In the genomic region with DNA sequence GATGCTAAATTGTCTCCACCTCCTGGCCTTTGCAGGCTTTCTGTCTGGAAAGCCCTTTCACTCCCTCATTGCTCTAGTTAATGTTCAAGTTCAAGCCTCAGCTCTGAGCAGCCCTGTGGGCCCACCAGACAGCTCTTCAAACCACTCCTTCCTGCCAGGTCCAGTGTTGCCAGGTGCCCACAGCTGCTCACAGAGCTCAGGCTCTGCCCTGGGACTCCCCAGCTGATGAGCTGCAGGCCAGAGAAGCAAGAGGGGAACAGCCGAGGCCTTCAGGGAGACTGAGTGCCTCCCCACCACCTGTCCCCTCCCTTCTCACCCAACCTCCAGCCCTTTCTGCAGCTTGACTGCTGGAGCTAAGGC, we compare ENCODE assay signal across 9 cellular contexts. TPM values are rescaled to one million over a fixed set of nuclear protein-coding genes. Genes with fewer than 3 reads are reported as not detected.
DNase-seq lines count a peak whose midpoint lies in the region; ATAC-seq, FAIRE-seq and TF ChIP-seq lines count a peak whose summit lies in the region.
"Had no signal": no experiment of that assay in that cellular context is flagged by ENCODE, and none has a peak within 500 bp of the region (broad histone marks: within the 10 kb centered on the region; RNA-seq: fewer than 3 reads in every experiment).

No MANE protein-coding gene starts in this region.

- intact Hi-C loops in HepG2 (cut with micrococcal nuclease; ENCODE audit: unreplicated experiment) (loop anchor here (5.0 kb wide), 3 partner anchors 80 to 180 kb away; no protein-coding TSS in a partner anchor), right lobe of liver (cut with DNase I) (no loop called here)

- H3K9me3 ChIP-seq in HepG2 (ENCODE audit: low read length) (no peaks in the 10 kb centered on the region), right lobe of liver (no peaks in the 10 kb centered on the region), RWPE2 (ENCODE audit: severe bottlenecking) (no peaks in the 10 kb centered on the region)

- TF ChIP-seq RAD21 in HepG2 (CRISPR knock-in tag; IDR thresholded peaks at IDR 0.05), result no peak

- FAIRE-seq in HepG2 (lab: Jason Lieb, UNC), result no peak
- FAIRE-seq: kidney had no signal

- H3K27ac Mint-ChIP-seq in glutamatergic neuron (ENCODE audit: unreplicated experiment), result peak overlapping the region; percentile 91

- no peak overlapping the region for H2AFZ ChIP-seq in HepG2 (ENCODE audit: low read length)

- in situ Hi-C loops in HepG2 (cut with HindIII; ENCODE audit: extremely low pct_ligation_motif_present, low pct_unique_long_range_greater_than_20kb), result loop anchor here (5.0 kb wide), 1 partner anchor 95 kb away; no protein-coding TSS in a partner anchor

- ATAC-seq in HepG2 (no peak), right lobe of liver (no peak), RWPE2 (ENCODE audit: low read depth) (peak; percentile 0; the same call in 2 of the 3 replicates), HG03521 (IDR thresholded peaks at IDR 0.05; ENCODE audit: unreplicated experiment) (no peak)

- no peaks in the 10 kb centered on the region for H4K20me1 ChIP-seq in HepG2 (ENCODE audit: insufficient read depth, low read length)

- H3K4me3 ChIP-seq in HepG2 (replicated peaks in 1 of 3; ENCODE audit: insufficient read depth in 1 of 3, low read depth in 2 of 3, low read length in 3 of 3) (peak overlapping the region in 1 of 3 experiments; percentile 89; a peak in 1 of 6 replicates), right lobe of liver (no peak overlapping the region), RWPE2 (ENCODE audit: severe bottlenecking) (no peak overlapping the region)

- 88% methylated on average over 1 of the region's 1 CpG for WGBS in HepG2 (ENCODE audit: low lambda C conversion rate)
- WGBS in right lobe of liver (ENCODE audit: insufficient coverage, low coverage, low lambda C conversion rate, missing lambda C conversion rate), result no CpG with 5 or more reads among the region's 1 CpG

- TF ChIP-seq EP300 in HepG2 (IDR thresholded peaks at IDR 0.05; ENCODE audit: low read depth in 2 of 2, low read length in 2 of 2), result no peak
- no peak for TF ChIP-seq EP300 in HepG2 (CRISPR knock-in tag; IDR thresholded peaks at IDR 0.05; ENCODE audit: borderline replicate concordance)

- peak overlapping the region; percentile 93 for H3K4me3 Mint-ChIP-seq in glutamatergic neuron (ENCODE audit: unreplicated experiment)

- H3K27me3 Mint-ChIP-seq in glutamatergic neuron (ENCODE audit: unreplicated experiment), result peaks cover 16% of the 10 kb centered on the region

- TF ChIP-seq POLR2A in HepG2 (IDR thresholded peaks at IDR 0.05; ENCODE audit: insufficient read depth in 1 of 2, low read depth in 2 of 2, low read length in 2 of 2) (no peak), right lobe of liver (IDR thresholded peaks at IDR 0.05) (no peak)

- peaks cover 52% of the 10 kb centered on the region for H3K4me1 ChIP-seq in HepG2 (ENCODE audit: insufficient read depth, low read length)
- H3K4me1 ChIP-seq in right lobe of liver, result peaks cover 0 to 14% (median 3%) of the 10 kb centered on the region in 4 donors
- H3K4me1 ChIP-seq in RWPE2 (ENCODE audit: insufficient read depth, poor library complexity, severe bottlenecking), result peaks cover 22% of the 10 kb centered on the region

- TF ChIP-seq CTCF in HepG2 (CRISPR knock-in tag; IDR thresholded peaks at IDR 0.05), result no peak
- TF ChIP-seq CTCF in right lobe of liver (IDR thresholded peaks at IDR 0.05), result no peak
- TF ChIP-seq CTCF in RWPE2 (IDR thresholded peaks at IDR 0.05; ENCODE audit: poor library complexity, severe bottlenecking), result no peak
- TF ChIP-seq CTCF in glutamatergic neuron (IDR thresholded peaks at IDR 0.05; ENCODE audit: partially characterized antibody, unreplicated experiment), result no peak

- peaks cover 7% of the 10 kb centered on the region for H3K79me2 ChIP-seq in HepG2 (ENCODE audit: insufficient read depth, low read length)

- peaks cover 8% of the 10 kb centered on the region for H3K36me3 Mint-ChIP-seq in glutamatergic neuron (ENCODE audit: unreplicated experiment)

- peaks cover 18% of the 10 kb centered on the region for H3K9me3 Mint-ChIP-seq in glutamatergic neuron (ENCODE audit: unreplicated experiment)

- no peaks in the 10 kb centered on the region for H3K27me3 ChIP-seq in HepG2 (ENCODE audit: control insufficient read depth in 1 of 2, insufficient read depth in 2 of 2, low read length in 2 of 2)
- H3K27me3 ChIP-seq in right lobe of liver, result no peaks in the 10 kb centered on the region
- no peaks in the 10 kb centered on the region for H3K27me3 ChIP-seq in RWPE2 (ENCODE audit: insufficient read depth, poor library complexity, severe bottlenecking)

- H3K4me1 Mint-ChIP-seq in glutamatergic neuron (ENCODE audit: low read depth, unreplicated experiment), result peaks cover 39% of the 10 kb centered on the region

- peaks cover 3% of the 10 kb centered on the region in 2 experiments; a peak in 3 of 5 replicates for H3K36me3 ChIP-seq in HepG2 (replicated peaks in 1 of 2; ENCODE audit: control insufficient read depth in 1 of 2, insufficient read depth in 2 of 2, low read length in 2 of 2)
- peaks cover 0 to 12% (median 0%) of the 10 kb centered on the region in 4 donors for H3K36me3 ChIP-seq in right lobe of liver
- H3K36me3 ChIP-seq in RWPE2 (ENCODE audit: low read depth), result 0 out of 2 replicates have a peak, but pooled peaks cover 5% of the 10 kb centered on the region

- no peak overlapping the region for H3K27ac ChIP-seq in HepG2 (ENCODE audit: extremely low read length, insufficient read depth, low read length)
- no peak overlapping the region for H3K27ac ChIP-seq in right lobe of liver
- peak overlapping the region; percentile 80 for H3K27ac ChIP-seq in RWPE2 (ENCODE audit: poor library complexity, severe bottlenecking)

- BruUV-seq in HepG2 (replicated peaks; lab: Mats Ljungman, UMichigan), result no TSS peak

- CTCF ChIA-PET in HepG2 (lab: Yijun Ruan, JAX; ENCODE audit: low intra/inter-chr PET ratio, low total read pairs), result no interaction called here

- 0 out of 2 replicates have a peak overlapping the region, but pooled peaks have one; percentile 80 for H3K9ac ChIP-seq in HepG2 (ENCODE audit: insufficient read depth, low read depth, low read length)

- POLR2A ChIA-PET in HepG2 (lab: Yijun Ruan, JAX), result interaction anchor here (1.2 to 1.7 kb wide), 3 partner anchors 51 to 104 kb away, joined by 4 to 8 read pairs (median 4); a partner anchor contains a TSS

- H3K4me2 ChIP-seq in HepG2 (ENCODE audit: low read depth, low read length), result peak overlapping the region; percentile 90

- DNase-seq in HepG2 (ENCODE audit: low spot score), result no peak
- no peak for DNase-seq in right lobe of liver
- no peak for DNase-seq in RWPE2 (ENCODE audit: low spot score)
- DNase-seq in glutamatergic neuron, result peak; percentile 59
- DNase-seq in islet precursor cell, result no peak
- DNase-seq in SKM-1 (lab: John Stamatoyannopoulos, UW; ENCODE audit: unreplicated experiment), result no peak
- no peak for DNase-seq in hippocampal formation (lab: John Stamatoyannopoulos, UW)

RNA-seq across cellular contexts. Expression of a gene that starts 1.3 kb away (rescaled TPM):
- total RNA-seq in HepG2 (2016; rRNA removed; fragmentation: Illumina TruSeq; extraction: Trizol), result 1.4 and 3.1 TPM in 2 replicates
- total RNA-seq in HepG2 (2016; cell fraction: cytosol; rRNA removed; fragmentation: Illumina TruSeq; extraction: Trizol; ENCODE audit: low read depth), result 0.20 and 0.44 TPM in 2 replicates
- 1.4 and 3.1 TPM in 2 replicates for total RNA-seq in HepG2 (2016; cell fraction: insoluble cytoplasmic fraction; rRNA removed; fragmentation: Illumina TruSeq; extraction: Trizol)
- total RNA-seq in HepG2 (2016; cell fraction: membrane; rRNA removed; fragmentation: Illumina TruSeq; extraction: Trizol), result 1.5 and 1.6 TPM in 2 replicates
- total RNA-seq in HepG2 (2016; cell fraction: nucleus; rRNA removed; fragmentation: Illumina TruSeq; extraction: Trizol), result 2.9 and 3.4 TPM in 2 replicates
- polyA plus RNA-seq in HepG2 (2011; rRNA removed), result 1.5 and 2.4 TPM in 2 replicates
- 1.3 and 1.5 TPM in 2 replicates for polyA plus RNA-seq in HepG2 (2011; cell fraction: cytosol; rRNA removed)
- polyA plus RNA-seq in HepG2 (2011; cell fraction: nucleus; rRNA removed), result 5.0 and 5.4 TPM in 2 replicates
- polyA plus RNA-seq in HepG2 (2012), result 1.1 and 1.5 TPM in 2 replicates
- polyA plus RNA-seq in HepG2 (2016; cell fraction: cytosol; fragmentation: Illumina TruSeq; extraction: Trizol; ENCODE audit: low read depth), result 0.19 and 0.20 TPM in 2 replicates
- polyA plus RNA-seq in HepG2 (2016; cell fraction: insoluble cytoplasmic fraction; fragmentation: Illumina TruSeq; extraction: Trizol; ENCODE audit: low read depth), result 1.4 and 1.5 TPM in 2 replicates
- 0.82 and 1.3 TPM in 2 replicates for polyA plus RNA-seq in HepG2 (2016; cell fraction: membrane; fragmentation: Illumina TruSeq; extraction: Trizol; ENCODE audit: low read depth)
- polyA plus RNA-seq in HepG2 (2016; cell fraction: nucleus; fragmentation: Illumina TruSeq; extraction: Trizol; ENCODE audit: insufficient read depth, low read depth), result 2.3 and 3.8 TPM in 2 replicates
- 7.3 and 12.7 TPM in 2 replicates for polyA minus RNA-seq in HepG2 (2011; rRNA and poly(A)+ RNA removed; ENCODE audit: low replicate concordance)
- 1.7 and 1.8 TPM in 2 replicates for polyA minus RNA-seq in HepG2 (2011; cell fraction: cytosol; rRNA and poly(A)+ RNA removed)
- polyA minus RNA-seq in HepG2 (2011; cell fraction: nucleus; rRNA and poly(A)+ RNA removed), result 4.7 and 5.2 TPM in 2 replicates
- total RNA-seq in right lobe of liver, result 1 to 10 TPM; 2.2 to 8.9 (median 4.9) TPM
- total RNA-seq in glutamatergic neuron (ENCODE audit: unreplicated experiment), result 9.7 TPM

RNA-seq across cellular contexts. Expression of a gene that starts 33.1 kb away (rescaled TPM):
- total RNA-seq in HepG2 (2016; rRNA removed; fragmentation: Illumina TruSeq; extraction: Trizol) (not detected in 2 replicates), right lobe of liver (under 1 TPM in 2 of 6 experiments, not detected in 4; 0.19 to 0.68 TPM), glutamatergic neuron (ENCODE audit: unreplicated experiment) (0.44 TPM)
- not detected in 2 replicates for total RNA-seq in HepG2 (2016; cell fraction: cytosol; rRNA removed; fragmentation: Illumina TruSeq; extraction: Trizol; ENCODE audit: low read depth)
- not detected in 2 replicates for total RNA-seq in HepG2 (2016; cell fraction: insoluble cytoplasmic fraction; rRNA removed; fragmentation: Illumina TruSeq; extraction: Trizol)
- not detected in 2 replicates for total RNA-seq in HepG2 (2016; cell fraction: membrane; rRNA removed; fragmentation: Illumina TruSeq; extraction: Trizol)
- total RNA-seq in HepG2 (2016; cell fraction: nucleus; rRNA removed; fragmentation: Illumina TruSeq; extraction: Trizol), result not detected in 2 replicates
- not detected in 2 replicates for polyA plus RNA-seq in HepG2 (2011; rRNA removed)
- not detected in 2 replicates for polyA plus RNA-seq in HepG2 (2011; cell fraction: cytosol; rRNA removed)
- polyA plus RNA-seq in HepG2 (2011; cell fraction: nucleus; rRNA removed), result not detected in 2 replicates
- not detected in 2 replicates for polyA plus RNA-seq in HepG2 (2012)
- polyA plus RNA-seq in HepG2 (2016; cell fraction: cytosol; fragmentation: Illumina TruSeq; extraction: Trizol; ENCODE audit: low read depth), result not detected in 2 replicates
- polyA plus RNA-seq in HepG2 (2016; cell fraction: insoluble cytoplasmic fraction; fragmentation: Illumina TruSeq; extraction: Trizol; ENCODE audit: low read depth), result not detected in 2 replicates
- not detected in 2 replicates for polyA plus RNA-seq in HepG2 (2016; cell fraction: membrane; fragmentation: Illumina TruSeq; extraction: Trizol; ENCODE audit: low read depth)
- polyA plus RNA-seq in HepG2 (2016; cell fraction: nucleus; fragmentation: Illumina TruSeq; extraction: Trizol; ENCODE audit: insufficient read depth, low read depth), result not detected in 2 replicates
- 0.12 TPM in 1 of 2 replicates, not detected in the other for polyA minus RNA-seq in HepG2 (2011; rRNA and poly(A)+ RNA removed; ENCODE audit: low replicate concordance)
- not detected in 2 replicates for polyA minus RNA-seq in HepG2 (2011; cell fraction: cytosol; rRNA and poly(A)+ RNA removed)
- not detected in 2 replicates for polyA minus RNA-seq in HepG2 (2011; cell fraction: nucleus; rRNA and poly(A)+ RNA removed)
- total RNA-seq: kidney had no signal

RNA-seq across cellular contexts. Expression of a gene that starts 50.4 kb away (rescaled TPM):
- total RNA-seq in HepG2 (2016; rRNA removed; fragmentation: Illumina TruSeq; extraction: Trizol) (not detected in 2 replicates), right lobe of liver (1 to 10 TPM in 1 of 6 experiments, under 1 TPM in 2, not detected in 3; 0.29 to 1.0 (median 0.60) TPM), glutamatergic neuron (ENCODE audit: unreplicated experiment) (7.6 TPM)
- not detected in 2 replicates for total RNA-seq in HepG2 (2016; cell fraction: cytosol; rRNA removed; fragmentation: Illumina TruSeq; extraction: Trizol; ENCODE audit: low read depth)
- total RNA-seq in HepG2 (2016; cell fraction: insoluble cytoplasmic fraction; rRNA removed; fragmentation: Illumina TruSeq; extraction: Trizol), result not detected in 2 replicates
- not detected in 2 replicates for total RNA-seq in HepG2 (2016; cell fraction: membrane; rRNA removed; fragmentation: Illumina TruSeq; extraction: Trizol)
- total RNA-seq in HepG2 (2016; cell fraction: nucleus; rRNA removed; fragmentation: Illumina TruSeq; extraction: Trizol), result 0.62 TPM in 1 of 2 replicates, not detected in the other
- 0.04 and 0.26 TPM in 2 replicates for polyA plus RNA-seq in HepG2 (2011; rRNA removed)
- polyA plus RNA-seq in HepG2 (2011; cell fraction: cytosol; rRNA removed), result 0.08 TPM in 2 replicates
- polyA plus RNA-seq in HepG2 (2011; cell fraction: nucleus; rRNA removed), result 0.74 and 1.2 TPM in 2 replicates
- polyA plus RNA-seq in HepG2 (2012), result not detected in 2 replicates
- polyA plus RNA-seq in HepG2 (2016; cell fraction: cytosol; fragmentation: Illumina TruSeq; extraction: Trizol; ENCODE audit: low read depth), result not detected in 2 replicates
- not detected in 2 replicates for polyA plus RNA-seq in HepG2 (2016; cell fraction: insoluble cytoplasmic fraction; fragmentation: Illumina TruSeq; extraction: Trizol; ENCODE audit: low read depth)
- not detected in 2 replicates for polyA plus RNA-seq in HepG2 (2016; cell fraction: membrane; fragmentation: Illumina TruSeq; extraction: Trizol; ENCODE audit: low read depth)
- polyA plus RNA-seq in HepG2 (2016; cell fraction: nucleus; fragmentation: Illumina TruSeq; extraction: Trizol; ENCODE audit: insufficient read depth, low read depth), result not detected in 2 replicates
- not detected in 2 replicates for polyA minus RNA-seq in HepG2 (2011; rRNA and poly(A)+ RNA removed; ENCODE audit: low replicate concordance)
- polyA minus RNA-seq in HepG2 (2011; cell fraction: cytosol; rRNA and poly(A)+ RNA removed), result not detected in 2 replicates
- 0.62 TPM in 1 of 2 replicates, not detected in the other for polyA minus RNA-seq in HepG2 (2011; cell fraction: nucleus; rRNA and poly(A)+ RNA removed)
- total RNA-seq: kidney had no signal

RNA-seq across cellular contexts. Expression of a gene that starts 51.7 kb away (rescaled TPM):
- total RNA-seq in HepG2 (2016; rRNA removed; fragmentation: Illumina TruSeq; extraction: Trizol) (24.9 and 59.6 TPM in 2 replicates), right lobe of liver (10 to 100 TPM; 21.9 to 35.2 (median 28.4) TPM), glutamatergic neuron (ENCODE audit: unreplicated experiment) (196 TPM)
- 14.8 and 15.5 TPM in 2 replicates for total RNA-seq in HepG2 (2016; cell fraction: cytosol; rRNA removed; fragmentation: Illumina TruSeq; extraction: Trizol; ENCODE audit: low read depth)
- 23.0 and 60.3 TPM in 2 replicates for total RNA-seq in HepG2 (2016; cell fraction: insoluble cytoplasmic fraction; rRNA removed; fragmentation: Illumina TruSeq; extraction: Trizol)
- 11.2 and 12.9 TPM in 2 replicates for total RNA-seq in HepG2 (2016; cell fraction: membrane; rRNA removed; fragmentation: Illumina TruSeq; extraction: Trizol)
- total RNA-seq in HepG2 (2016; cell fraction: nucleus; rRNA removed; fragmentation: Illumina TruSeq; extraction: Trizol), result 180 and 195 TPM in 2 replicates
- 35.0 and 41.3 TPM in 2 replicates for polyA plus RNA-seq in HepG2 (2011; rRNA removed)
- 3.9 and 5.3 TPM in 2 replicates for polyA plus RNA-seq in HepG2 (2011; cell fraction: cytosol; rRNA removed)
- polyA plus RNA-seq in HepG2 (2011; cell fraction: nucleus; rRNA removed), result 102 and 127 TPM in 2 replicates
- 39.9 and 52.7 TPM in 2 replicates for polyA plus RNA-seq in HepG2 (2012)
- polyA plus RNA-seq in HepG2 (2016; cell fraction: cytosol; fragmentation: Illumina TruSeq; extraction: Trizol; ENCODE audit: low read depth), result 0.61 and 0.64 TPM in 2 replicates
- 14.4 and 15.0 TPM in 2 replicates for polyA plus RNA-seq in HepG2 (2016; cell fraction: insoluble cytoplasmic fraction; fragmentation: Illumina TruSeq; extraction: Trizol; ENCODE audit: low read depth)
- polyA plus RNA-seq in HepG2 (2016; cell fraction: membrane; fragmentation: Illumina TruSeq; extraction: Trizol; ENCODE audit: low read depth), result 2.1 and 2.2 TPM in 2 replicates
- polyA plus RNA-seq in HepG2 (2016; cell fraction: nucleus; fragmentation: Illumina TruSeq; extraction: Trizol; ENCODE audit: insufficient read depth, low read depth), result 227 and 250 TPM in 2 replicates
- 26.3 and 26.4 TPM in 2 replicates for polyA minus RNA-seq in HepG2 (2011; rRNA and poly(A)+ RNA removed; ENCODE audit: low replicate concordance)
- polyA minus RNA-seq in HepG2 (2011; cell fraction: cytosol; rRNA and poly(A)+ RNA removed), result 7.3 and 10.2 TPM in 2 replicates
- 385 and 392 TPM in 2 replicates for polyA minus RNA-seq in HepG2 (2011; cell fraction: nucleus; rRNA and poly(A)+ RNA removed)
